In the genomic region with DNA sequence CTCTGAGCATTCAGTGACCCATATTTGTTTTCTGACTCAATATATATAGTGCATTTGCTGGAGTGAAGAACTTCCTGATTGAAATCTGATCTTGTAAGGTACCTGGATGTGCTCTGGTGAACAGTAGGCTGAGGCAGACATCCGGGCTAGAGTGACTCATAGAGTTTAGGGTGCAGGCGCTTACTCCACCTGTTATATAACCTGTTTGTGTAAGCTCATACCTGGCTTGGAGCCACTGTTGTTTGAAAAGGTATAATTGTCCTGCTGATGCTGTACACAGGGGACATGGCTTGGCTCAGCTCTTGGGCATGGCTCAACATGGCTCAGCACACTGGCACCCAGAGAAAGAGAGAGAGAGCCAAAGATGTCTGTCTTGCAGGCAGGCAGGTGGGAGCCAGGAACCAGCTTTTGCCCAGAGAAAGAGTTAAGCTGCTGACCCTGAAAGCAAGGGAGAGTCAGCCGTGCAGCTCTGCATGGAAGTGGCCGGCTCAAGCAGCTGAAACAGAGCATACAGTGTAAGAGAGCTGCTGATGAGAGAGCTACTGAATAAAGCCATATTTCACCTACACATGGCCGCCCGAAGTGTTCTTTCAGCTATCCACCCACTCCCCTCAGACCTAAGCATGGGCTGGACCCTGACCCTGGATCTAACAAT, we compare ENCODE assay signal across 13 cellular contexts. TPM values are rescaled to one million over a fixed set of nuclear protein-coding genes. Genes with fewer than 3 reads are reported as not detected.
DNase-seq lines count a peak whose midpoint lies in the region; ATAC-seq, FAIRE-seq and TF ChIP-seq lines count a peak whose summit lies in the region.
"Had no signal": no experiment of that assay in that cellular context is flagged by ENCODE, and none has a peak within 500 bp of the region (broad histone marks: within the 10 kb centered on the region; RNA-seq: fewer than 3 reads in every experiment).

No MANE protein-coding gene starts in this region.

- H2AK9ac ChIP-seq in IMR-90 (replicated peaks; ENCODE audit: low read depth, low read length, poor library complexity): no peak overlapping the region

- POLR2A ChIA-PET in A549 (lab: Yijun Ruan, JAX) (no interaction called here), IMR-90 (lab: Charles Lee; ENCODE audit: unreplicated experiment) (no interaction called here)

- H4K20me1 ChIP-seq in IMR-90 (ENCODE audit: insufficient read depth, low read length): no peaks in the 10 kb centered on the region

- peaks cover 4% of the 10 kb centered on the region for H3K4me1 Mint-ChIP-seq in activated T-helper 1 cell treated with anti-CD3 and anti-CD28 coated beads, Interleukin-12 subunit alpha, Interleukin-12 subunit beta, Interleukin-2, Interleukin-4 antibody, amounts not matched to agents 30 ng/mL and 10 ng/mL and 1 ng/mL, durations not matched to agents 14 hours and 24 hours and 36 hours (ENCODE audit: low read depth)
- peaks cover 4 to 5% of the 10 kb centered on the region in 2 donors for H3K4me1 Mint-ChIP-seq in natural killer cell

- no peak overlapping the region for H4K91ac ChIP-seq in IMR-90 (ENCODE audit: insufficient read depth, low read depth, low read length)

- H2BK15ac ChIP-seq in IMR-90 (ENCODE audit: low read depth, low read length): no peak overlapping the region

- no peak overlapping the region for H4K8ac ChIP-seq in IMR-90 (ENCODE audit: low read depth in 2 of 2, low read length in 2 of 2)

- no peak for TF ChIP-seq EP300 in A549 (IDR thresholded peaks at IDR 0.05)

- no peak overlapping the region for H3K4me3 Mint-ChIP-seq in activated T-helper 1 cell treated with anti-CD3 and anti-CD28 coated beads, Interleukin-12 subunit alpha, Interleukin-12 subunit beta, Interleukin-2, Interleukin-4 antibody, amounts not matched to agents 30 ng/mL and 10 ng/mL and 1 ng/mL, durations not matched to agents 14 hours and 24 hours and 36 hours
- no peak overlapping the region for H3K4me3 Mint-ChIP-seq in natural killer cell
- H3K4me3 Mint-ChIP-seq: T-helper 1 cell treated with Interleukin-12 subunit alpha and Interleukin-12 subunit beta and Interleukin-4 antibody, amounts not matched to agents 30 μg/mL and 1 μg/mL, for 36 hours had no signal

- no peak for TF ChIP-seq POLR2A in A549 (IDR thresholded peaks at IDR 0.05; ENCODE audit: low read length)
- no peak for TF ChIP-seq POLR2A in IMR-90 (IDR thresholded peaks at IDR 0.05; ENCODE audit: low read depth, low read length)

- no peaks in the 10 kb centered on the region for H3K79me1 ChIP-seq in IMR-90 (ENCODE audit: low read depth in 1 of 2, low read length in 2 of 2)

- intact Hi-C loops in IMR-90 (cut with micrococcal nuclease): no loop called here
- intact Hi-C loops in kidney (cut with DNase I): no loop called here
- intact Hi-C loops in activated T-helper 1 cell treated with anti-CD3 and anti-CD28 coated beads, Interleukin-12 subunit alpha, Interleukin-12 subunit beta, Interleukin-2, Interleukin-4 antibody, amounts not matched to agents 30 ng/mL and 10 ng/mL and 1 ng/mL, durations not matched to agents 14 hours and 24 hours and 36 hours (cut with micrococcal nuclease): no loop called here
- intact Hi-C loops in natural killer cell (cut with micrococcal nuclease): no loop called here

- no peaks in the 10 kb centered on the region for H3K36me3 Mint-ChIP-seq in activated T-helper 1 cell treated with anti-CD3 and anti-CD28 coated beads, Interleukin-12 subunit alpha, Interleukin-12 subunit beta, Interleukin-2, Interleukin-4 antibody, amounts not matched to agents 30 ng/mL and 10 ng/mL and 1 ng/mL, durations not matched to agents 14 hours and 24 hours and 36 hours (ENCODE audit: low read depth)
- no peaks in the 10 kb centered on the region for H3K36me3 Mint-ChIP-seq in natural killer cell
- H3K36me3 Mint-ChIP-seq: CD14-positive monocyte had no signal

- FAIRE-seq in A549 (lab: Jason Lieb, UNC) (no peak), RCC 7860 (lab: Jason Lieb, UNC) (peak; percentile 69), kidney (lab: Jason Lieb, UNC) (peak; percentile 11)

- peaks cover 18% of the 10 kb centered on the region for H3K27me3 Mint-ChIP-seq in activated T-helper 1 cell treated with anti-CD3 and anti-CD28 coated beads, Interleukin-12 subunit alpha, Interleukin-12 subunit beta, Interleukin-2, Interleukin-4 antibody, amounts not matched to agents 30 ng/mL and 10 ng/mL and 1 ng/mL, durations not matched to agents 14 hours and 24 hours and 36 hours (ENCODE audit: insufficient read depth)
- peaks cover 38 to 42% of the 10 kb centered on the region in 2 donors for H3K27me3 Mint-ChIP-seq in natural killer cell (ENCODE audit: low read depth in 2 of 2)

- H3K9ac ChIP-seq in IMR-90 (ENCODE audit: low read depth, low read length): no peak overlapping the region
- peak overlapping the region in 1 of 2 donors; percentile 13 for H3K9ac ChIP-seq in kidney (ENCODE audit: low read length in 2 of 2)

- H3K4me3 ChIP-seq in A549 (no peak overlapping the region), IMR-90 (ENCODE audit: insufficient read depth, low read depth, low read length) (no peak overlapping the region), kidney (ENCODE audit: low read length in 2 of 2) (no peak overlapping the region)
- H3K4me3 ChIP-seq: sigmoid colon had no signal

- H3K4me1 ChIP-seq in A549 (no peaks in the 10 kb centered on the region), IMR-90 (ENCODE audit: control insufficient read depth, insufficient read depth, low read length) (no peaks in the 10 kb centered on the region), kidney (ENCODE audit: control insufficient read depth in 1 of 2, insufficient read depth in 1 of 2, low read depth in 1 of 2, low read length in 2 of 2) (peaks cover 0 to 14% of the 10 kb centered on the region in 2 donors)
- H3K4me1 ChIP-seq: sigmoid colon had no signal

- no peak overlapping the region for H3K27ac Mint-ChIP-seq in activated T-helper 1 cell treated with anti-CD3 and anti-CD28 coated beads, Interleukin-12 subunit alpha, Interleukin-12 subunit beta, Interleukin-2, Interleukin-4 antibody, amounts not matched to agents 30 ng/mL and 10 ng/mL and 1 ng/mL, durations not matched to agents 14 hours and 24 hours and 36 hours
- H3K27ac Mint-ChIP-seq in natural killer cell: no peak overlapping the region
- H3K27ac Mint-ChIP-seq: T-helper 1 cell treated with Interleukin-12 subunit alpha and Interleukin-12 subunit beta and Interleukin-4 antibody, amounts not matched to agents 30 μg/mL and 1 μg/mL, for 36 hours had no signal

- no peak overlapping the region for H3K14ac ChIP-seq in IMR-90 (replicated peaks; ENCODE audit: low read depth, low read length)

- H2AFZ ChIP-seq in IMR-90 (replicated peaks; ENCODE audit: low read length, poor library complexity): peak overlapping the region; percentile 43

- 53% methylated on average over 6 of the region's 6 CpGs for WGBS in A549 (ENCODE audit: missing lambda C conversion rate)
- no CpG with 5 or more reads among the region's 6 CpGs for WGBS in IMR-90 (ENCODE audit: extremely low coverage in 2 of 2, insufficient read length in 1 of 2), 2 experiments

- H2AK5ac ChIP-seq in IMR-90 (ENCODE audit: low read depth, low read length): no peak overlapping the region

- TF ChIP-seq RAD21 in A549 (conservative IDR thresholded peaks at IDR 0.05 in 1 of 2, IDR thresholded peaks at IDR 0.05 in 1 of 2) (no peak), IMR-90 (IDR thresholded peaks at IDR 0.05; ENCODE audit: low read length) (no peak)

- H2BK120ac ChIP-seq in IMR-90 (ENCODE audit: low read depth, low read length): no peak overlapping the region

- DNase-seq in A549 (ENCODE audit: low read depth in 1 of 2, low spot score in 1 of 2): peak in 1 of 2 experiments; percentile 44
- DNase-seq in IMR-90: no peak
- DNase-seq in RCC 7860 (ENCODE audit: low spot score): peak; percentile 74
- DNase-seq in kidney: peak; percentile 76
- no peak for DNase-seq in activated T-helper 1 cell treated with anti-CD3 and anti-CD28 coated beads, Interleukin-12 subunit alpha, Interleukin-12 subunit beta, Interleukin-2, Interleukin-4 antibody, amounts not matched to agents 30 ng/mL and 10 ng/mL and 1 ng/mL, durations not matched to agents 14 hours and 24 hours and 36 hours (ENCODE audit: low spot score)
- DNase-seq in natural killer cell: no peak
- DNase-seq: activated gamma-delta T cell treated with Interleukin-2 at 50 U/mL for 16 hours, sigmoid colon had no signal

- H3K4me2 ChIP-seq in A549: peak overlapping the region; percentile 5; the same call in 1 of the 3 replicates
- no peak overlapping the region for H3K4me2 ChIP-seq in IMR-90 (ENCODE audit: low read depth, low read length)

- H3K27me3 ChIP-seq in IMR-90 (ENCODE audit: control insufficient read depth, insufficient read depth, low read length): no peaks in the 10 kb centered on the region; the same call in 1 of the 2 replicates
- H3K27me3 ChIP-seq: sigmoid colon had no signal

- in situ Hi-C loops in IMR-90 (cut with MboI; ENCODE audit: low sequenced_read_pairs): no loop called here

- no peak overlapping the region for H3K4ac ChIP-seq in IMR-90 (ENCODE audit: low read depth, low read length)

- no peaks in the 10 kb centered on the region for H3K9me3 ChIP-seq in A549
- no peaks in the 10 kb centered on the region for H3K9me3 ChIP-seq in IMR-90 (ENCODE audit: control insufficient read depth, insufficient read depth, low read length)
- H3K9me3 ChIP-seq in kidney (ENCODE audit: control insufficient read depth in 1 of 2, low read length in 2 of 2): no peaks in the 10 kb centered on the region
- H3K9me3 ChIP-seq: sigmoid colon had no signal

- H3K9me1 ChIP-seq in IMR-90 (ENCODE audit: insufficient read depth, low read length): no peaks in the 10 kb centered on the region

- H3K56ac ChIP-seq in IMR-90 (ENCODE audit: extremely low read depth, insufficient read depth, low read length): no peak overlapping the region

- ATAC-seq in A549 (peak; percentile 48 to 71; a peak in 4 of 6 replicates), IMR-90 (ENCODE audit: low read depth) (no peak), GM21576 (IDR thresholded peaks at IDR 0.05; ENCODE audit: unreplicated experiment) (no peak), HG03025 (IDR thresholded peaks at IDR 0.05; ENCODE audit: low FRiP score, unreplicated experiment) (no peak), natural killer cell (no peak)
- ATAC-seq: left lobe of liver had no signal

- no peak overlapping the region for H4K5ac ChIP-seq in IMR-90 (ENCODE audit: low read depth, low read length)

- H2BK5ac ChIP-seq in IMR-90 (ENCODE audit: low read depth, low read length, poor library complexity, severe bottlenecking): no peak overlapping the region

- no peak overlapping the region for H2BK20ac ChIP-seq in IMR-90 (ENCODE audit: low read depth, low read length)

- TF ChIP-seq CTCF in A549 (IDR thresholded peaks at IDR 0.05) (no peak), IMR-90 (conservative IDR thresholded peaks at IDR 0.05; ENCODE audit: low read depth, low read length) (no peak), kidney (IDR thresholded peaks at IDR 0.05; ENCODE audit: borderline replicate concordance, extremely low read depth, insufficient read depth) (no peak), natural killer cell (IDR thresholded peaks at IDR 0.05) (no peak)

- peaks cover 6% of the 10 kb centered on the region for H3K9me3 Mint-ChIP-seq in activated T-helper 1 cell treated with anti-CD3 and anti-CD28 coated beads, Interleukin-12 subunit alpha, Interleukin-12 subunit beta, Interleukin-2, Interleukin-4 antibody, amounts not matched to agents 30 ng/mL and 10 ng/mL and 1 ng/mL, durations not matched to agents 14 hours and 24 hours and 36 hours
- H3K9me3 Mint-ChIP-seq in natural killer cell: no peaks in the 10 kb centered on the region

- H3K27ac ChIP-seq in A549: no peak overlapping the region
- H3K27ac ChIP-seq in IMR-90 (ENCODE audit: insufficient read depth, low read length): no peak overlapping the region
- H3K27ac ChIP-seq in kidney (ENCODE audit: low read depth in 2 of 2, low read length in 2 of 2): peak overlapping the region; percentile 9 to 73
- H3K27ac ChIP-seq: sigmoid colon had no signal

- dilution Hi-C loops in IMR-90 (cut with HindIII; ENCODE audit: low sequenced_read_pairs, unreplicated experiment): no loop called here

- no peak overlapping the region for H3K23ac ChIP-seq in IMR-90 (ENCODE audit: low read depth, low read length)

- CTCF ChIA-PET in A549 (lab: Yijun Ruan, JAX) (interaction anchor here (0.7 to 1.3 kb wide), 5 partner anchors 24 to 90 kb away, joined by 3 to 4 read pairs (median 3); a partner anchor contains a TSS), IMR-90 (lab: Yijun Ruan, JAX) (no interaction called here)

- H3K18ac ChIP-seq in IMR-90 (ENCODE audit: low read depth, low read length): no peak overlapping the region

- no TSS peak for BruUV-seq in IMR-90 (replicated peaks; lab: Mats Ljungman, UMichigan)

- H3K36me3 ChIP-seq in IMR-90 (ENCODE audit: control insufficient read depth, insufficient read depth, low read length) (no peaks in the 10 kb centered on the region), kidney (ENCODE audit: control insufficient read depth in 1 of 2, insufficient read depth in 2 of 2, low read length in 2 of 2) (no peaks in the 10 kb centered on the region)
- H3K36me3 ChIP-seq: sigmoid colon had no signal

RNA-seq across cellular contexts. Expression of a gene that starts 43.2 kb away (rescaled TPM):
- polyA plus RNA-seq in A549 (2011; rRNA removed): 0.04 TPM in 1 of 2 replicates, not detected in the other
- not detected in 2 replicates for polyA plus RNA-seq in A549 (2012; cell fraction: cytosol; rRNA removed)
- polyA plus RNA-seq in A549 (2012; cell fraction: nucleus; rRNA removed): not detected in 2 replicates
- polyA plus RNA-seq in A549 (2017; fragmentation: RNase III; extraction: RNeasy Plus Mini Kit Qiagen cat#74134 plus additional on column Dnase treatment): not detected in 3 replicates
- polyA minus RNA-seq in A549 (2011; rRNA and poly(A)+ RNA removed): not detected in 2 replicates
- total RNA-seq in IMR-90 (2012; rRNA removed): not detected in 2 replicates
- polyA plus RNA-seq in IMR-90 (2012; rRNA removed): 0.07 TPM in 1 of 2 replicates, not detected in the other
- 0.02 TPM in 2 replicates for polyA plus RNA-seq in IMR-90 (2012; cell fraction: cytosol; rRNA removed)
- 0.01 TPM in 1 of 2 replicates, not detected in the other for polyA plus RNA-seq in IMR-90 (2012; cell fraction: nucleus; rRNA removed; ENCODE audit: low replicate concordance)
- 28.3 TPM for total RNA-seq in kidney
- 36.4 TPM for polyA plus RNA-seq in kidney (ENCODE audit: insufficient read depth, low read depth, low replicate concordance)
- not detected in 2 replicates for total RNA-seq in activated T-helper 1 cell treated with anti-CD3 and anti-CD28 coated beads, Interleukin-12 subunit alpha, Interleukin-12 subunit beta, Interleukin-2, Interleukin-4 antibody, amounts not matched to agents 30 ng/mL and 10 ng/mL and 1 ng/mL, durations not matched to agents 14 hours and 24 hours and 36 hours
- total RNA-seq in natural killer cell: not detected
- polyA plus RNA-seq: CD14-positive monocyte had no signal

RNA-seq across cellular contexts. Expression of a gene that starts 46.9 kb away (rescaled TPM):
- 26.2 and 26.5 TPM in 2 replicates for polyA plus RNA-seq in A549 (2011; rRNA removed)
- polyA plus RNA-seq in A549 (2012; cell fraction: cytosol; rRNA removed): 6.0 and 8.4 TPM in 2 replicates
- 8.9 and 19.0 TPM in 2 replicates for polyA plus RNA-seq in A549 (2012; cell fraction: nucleus; rRNA removed)
- polyA plus RNA-seq in A549 (2017; fragmentation: RNase III; extraction: RNeasy Plus Mini Kit Qiagen cat#74134 plus additional on column Dnase treatment): 12.4 to 21.7 TPM (median 14.9 TPM) in 3 replicates
- 23.4 and 24.8 TPM in 2 replicates for polyA minus RNA-seq in A549 (2011; rRNA and poly(A)+ RNA removed)
- 2.5 and 3.6 TPM in 2 replicates for total RNA-seq in IMR-90 (2012; rRNA removed)
- polyA plus RNA-seq in IMR-90 (2012; rRNA removed): 8.2 and 8.8 TPM in 2 replicates
- polyA plus RNA-seq in IMR-90 (2012; cell fraction: cytosol; rRNA removed): 1.7 and 2.4 TPM in 2 replicates
- polyA plus RNA-seq in IMR-90 (2012; cell fraction: nucleus; rRNA removed; ENCODE audit: low replicate concordance): 19.7 and 47.1 TPM in 2 replicates
- 43.6 TPM for total RNA-seq in kidney
- polyA plus RNA-seq in kidney (ENCODE audit: insufficient read depth, low read depth, low replicate concordance): 37.7 TPM
- total RNA-seq in activated T-helper 1 cell treated with anti-CD3 and anti-CD28 coated beads, Interleukin-12 subunit alpha, Interleukin-12 subunit beta, Interleukin-2, Interleukin-4 antibody, amounts not matched to agents 30 ng/mL and 10 ng/mL and 1 ng/mL, durations not matched to agents 14 hours and 24 hours and 36 hours: 14.1 and 14.7 TPM in 2 replicates
- total RNA-seq in natural killer cell: 1 to 10 TPM; 7.7 to 9.4 (median 7.8) TPM

Comparison
In these comparisons a context has a peak if more than half of its experiments do, and no peak if none do; other contexts are left out.
1. ATAC-seq: peak in A549 (2 of 2); none in IMR-90 (single experiment), GM21576 (single experiment), HG03025 (single experiment) and natural killer cell (0 of 3).
2. DNase-seq: peak in RCC 7860 (single experiment) and kidney (single experiment); none in IMR-90 (single experiment), activated T-helper 1 cell treated with anti-CD3 and anti-CD28 coated beads, Interleukin-12 subunit alpha, Interleukin-12 subunit beta, Interleukin-2, Interleukin-4 antibody, amounts not matched to agents 30 ng/mL and 10 ng/mL and 1 ng/mL, durations not matched to agents 14 hours and 24 hours and 36 hours (single experiment) and natural killer cell (single experiment).
3. H3K27ac ChIP-seq: peak in kidney (2 of 2); none in A549 (0 of 2) and IMR-90 (single experiment).
4. RNA of a gene that starts 43.2 kb away (total RNA-seq): 28.3 TPM in kidney (single experiment); not detected in IMR-90, not detected in activated T-helper 1 cell treated with anti-CD3 and anti-CD28 coated beads, Interleukin-12 subunit alpha, Interleukin-12 subunit beta, Interleukin-2, Interleukin-4 antibody, amounts not matched to agents 30 ng/mL and 10 ng/mL and 1 ng/mL, durations not matched to agents 14 hours and 24 hours and 36 hours and not detected in natural killer cell; every median in the first group is over 10 times any median in the second.